Comparison of ENCODE assay signal across 1 cellular context in the genomic region with DNA sequence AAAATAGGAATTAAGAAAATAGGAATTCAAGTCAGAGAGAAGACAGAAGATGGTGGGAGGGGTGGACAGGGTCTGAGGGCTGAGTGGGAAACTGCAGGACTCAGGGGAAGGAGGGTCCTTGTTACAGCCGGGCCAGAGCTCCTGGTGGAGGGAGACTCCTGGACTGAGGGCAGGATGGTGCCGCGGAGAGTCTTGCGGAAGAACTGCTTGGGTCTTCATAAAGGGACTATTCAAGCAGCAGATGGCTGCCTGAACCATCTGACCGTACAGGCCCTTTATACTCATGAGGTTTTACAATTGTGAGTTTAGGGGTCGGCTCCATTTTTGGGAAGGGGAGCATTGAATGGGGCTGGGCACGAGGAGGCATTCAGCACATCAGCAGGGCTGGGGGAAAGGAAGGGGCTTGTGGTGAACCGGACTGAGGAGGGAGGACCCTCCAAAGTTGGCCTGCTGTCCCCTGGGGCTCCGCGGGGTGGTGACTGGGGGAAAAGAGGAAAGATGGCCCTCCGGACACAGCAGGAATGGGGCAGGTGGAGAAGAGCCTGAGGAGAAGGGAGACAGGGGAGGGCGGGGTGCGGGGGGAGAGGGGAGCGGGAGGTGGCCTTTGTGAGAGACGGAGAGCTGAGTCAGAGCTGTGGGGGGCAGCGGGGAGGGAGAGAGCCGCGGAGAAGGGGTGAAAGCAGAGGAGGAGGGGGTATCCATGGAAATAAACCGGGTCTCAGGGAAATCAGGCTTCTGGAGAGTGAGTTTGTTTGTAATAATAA.
A peak's percentile ranks its signal among the peaks of the same experiment; 100 is the strongest.
TF ChIP-seq lines count a peak whose summit lies in the region.

No MANE protein-coding gene starts in this region.

TF ChIP-seq in HepG2, 621 proteins besides CTCF, POLR2A, EP300 and RAD21:
- TF ChIP-seq MTF2 (CRISPR knock-in tag; IDR thresholded peaks at IDR 0.05; ENCODE audit: borderline replicate concordance), result 0 out of 2 replicates have a peak, but pooled peaks have one; percentile 20
- TF ChIP-seq, protein P1, sequence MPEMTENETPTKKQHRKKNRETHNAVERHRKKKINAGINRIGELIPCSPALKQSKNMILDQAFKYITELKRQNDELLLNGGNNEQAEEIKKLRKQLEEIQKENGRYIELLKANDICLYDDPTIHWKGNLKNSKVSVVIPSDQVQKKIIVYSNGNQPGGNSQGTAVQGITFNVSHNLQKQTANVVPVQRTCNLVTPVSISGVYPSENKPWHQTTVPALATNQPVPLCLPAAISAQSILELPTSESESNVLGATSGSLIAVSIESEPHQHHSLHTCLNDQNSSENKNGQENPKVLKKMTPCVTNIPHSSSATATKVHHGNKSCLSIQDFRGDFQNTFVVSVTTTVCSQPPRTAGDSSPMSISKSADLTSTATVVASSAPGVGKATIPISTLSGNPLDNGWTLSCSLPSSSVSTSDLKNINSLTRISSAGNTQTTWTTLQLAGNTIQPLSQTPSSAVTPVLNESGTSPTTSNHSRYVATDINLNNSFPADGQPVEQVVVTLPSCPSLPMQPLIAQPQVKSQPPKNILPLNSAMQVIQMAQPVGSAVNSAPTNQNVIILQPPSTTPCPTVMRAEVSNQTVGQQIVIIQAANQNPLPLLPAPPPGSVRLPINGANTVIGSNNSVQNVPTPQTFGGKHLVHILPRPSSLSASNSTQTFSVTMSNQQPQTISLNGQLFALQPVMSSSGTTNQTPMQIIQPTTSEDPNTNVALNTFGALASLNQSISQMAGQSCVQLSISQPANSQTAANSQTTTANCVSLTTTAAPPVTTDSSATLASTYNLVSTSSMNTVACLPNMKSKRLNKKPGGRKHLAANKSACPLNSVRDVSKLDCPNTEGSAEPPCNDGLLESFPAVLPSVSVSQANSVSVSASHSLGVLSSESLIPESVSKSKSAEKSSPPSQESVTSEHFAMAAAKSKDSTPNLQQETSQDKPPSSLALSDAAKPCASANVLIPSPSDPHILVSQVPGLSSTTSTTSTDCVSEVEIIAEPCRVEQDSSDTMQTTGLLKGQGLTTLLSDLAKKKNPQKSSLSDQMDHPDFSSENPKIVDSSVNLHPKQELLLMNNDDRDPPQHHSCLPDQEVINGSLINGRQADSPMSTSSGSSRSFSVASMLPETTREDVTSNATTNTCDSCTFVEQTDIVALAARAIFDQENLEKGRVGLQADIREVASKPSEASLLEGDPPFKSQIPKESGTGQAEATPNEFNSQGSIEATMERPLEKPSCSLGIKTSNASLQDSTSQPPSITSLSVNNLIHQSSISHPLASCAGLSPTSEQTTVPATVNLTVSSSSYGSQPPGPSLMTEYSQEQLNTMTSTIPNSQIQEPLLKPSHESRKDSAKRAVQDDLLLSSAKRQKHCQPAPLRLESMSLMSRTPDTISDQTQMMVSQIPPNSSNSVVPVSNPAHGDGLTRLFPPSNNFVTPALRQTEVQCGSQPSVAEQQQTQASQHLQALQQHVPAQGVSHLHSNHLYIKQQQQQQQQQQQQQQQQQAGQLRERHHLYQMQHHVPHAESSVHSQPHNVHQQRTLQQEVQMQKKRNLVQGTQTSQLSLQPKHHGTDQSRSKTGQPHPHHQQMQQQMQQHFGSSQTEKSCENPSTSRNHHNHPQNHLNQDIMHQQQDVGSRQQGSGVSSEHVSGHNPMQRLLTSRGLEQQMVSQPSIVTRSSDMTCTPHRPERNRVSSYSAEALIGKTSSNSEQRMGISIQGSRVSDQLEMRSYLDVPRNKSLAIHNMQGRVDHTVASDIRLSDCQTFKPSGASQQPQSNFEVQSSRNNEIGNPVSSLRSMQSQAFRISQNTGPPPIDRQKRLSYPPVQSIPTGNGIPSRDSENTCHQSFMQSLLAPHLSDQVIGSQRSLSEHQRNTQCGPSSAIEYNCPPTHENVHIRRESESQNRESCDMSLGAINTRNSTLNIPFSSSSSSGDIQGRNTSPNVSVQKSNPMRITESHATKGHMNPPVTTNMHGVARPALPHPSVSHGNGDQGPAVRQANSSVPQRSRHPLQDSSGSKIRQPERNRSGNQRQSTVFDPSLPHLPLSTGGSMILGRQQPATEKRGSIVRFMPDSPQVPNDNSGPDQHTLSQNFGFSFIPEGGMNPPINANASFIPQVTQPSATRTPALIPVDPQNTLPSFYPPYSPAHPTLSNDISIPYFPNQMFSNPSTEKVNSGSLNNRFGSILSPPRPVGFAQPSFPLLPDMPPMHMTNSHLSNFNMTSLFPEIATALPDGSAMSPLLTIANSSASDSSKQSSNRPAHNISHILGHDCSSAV (CRISPR knock-in tag; IDR thresholded peaks at IDR 0.05; ENCODE audit: borderline replicate concordance), result no peak
